1 cellular context compared by ENCODE assay signal in genomic region chr2:205827809-205828208, GRCh38.
TF ChIP-seq lines count a peak whose summit lies in the region.

No MANE protein-coding gene starts in this region.

TF ChIP-seq in HepG2, 621 proteins besides CTCF, POLR2A, EP300 and RAD21:
- TF ChIP-seq ATF6 (CRISPR knock-in tag; conservative IDR thresholded peaks at IDR 0.05) (no peak), TCF7 (IDR thresholded peaks at IDR 0.05; ENCODE audit: low read depth) (peak; percentile 20; the same call in 1 of the 2 replicates), ZFX (CRISPR knock-in tag; IDR thresholded peaks at IDR 0.05; ENCODE audit: low read depth) (peak; percentile 26; the same call in 1 of the 2 replicates)
TF ChIP-seq in HepG2: peak in this region for 2.
